In the genomic region with DNA sequence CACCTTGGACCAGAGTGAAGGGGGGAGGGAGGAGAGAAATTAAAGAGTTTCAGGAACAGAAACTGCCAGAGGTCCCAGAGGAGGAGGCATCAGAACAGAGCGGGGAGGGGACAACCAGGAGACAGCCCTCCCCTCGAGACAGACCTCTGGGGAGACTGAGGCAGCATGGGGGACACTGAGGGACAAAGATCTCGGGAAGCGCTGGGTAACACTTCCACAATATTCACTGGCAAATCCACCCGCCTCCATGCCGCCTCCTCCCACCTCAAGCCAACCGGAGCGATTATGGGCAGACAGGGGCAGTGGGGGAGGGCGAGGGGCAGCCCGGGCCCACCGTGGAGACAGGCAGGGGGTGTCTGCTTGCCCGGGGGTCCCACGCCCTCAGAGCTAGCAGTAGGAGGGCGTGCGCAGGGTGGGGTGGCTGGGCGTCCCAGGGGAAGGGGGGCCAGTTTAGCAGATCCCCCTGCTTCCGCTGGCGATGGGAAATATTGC, we compare ENCODE assay signal across 8 cellular contexts. TPM values are rescaled to one million over a fixed set of nuclear protein-coding genes. Genes with fewer than 3 reads are reported as not detected.
DNase-seq lines count a peak whose midpoint lies in the region; ATAC-seq and TF ChIP-seq lines count a peak whose summit lies in the region.

No MANE protein-coding gene starts in this region.

- H3K4me2 ChIP-seq in DND-41 (ENCODE audit: insufficient read depth, low read length) = peak overlapping the region; percentile 85

- H4K20me1 ChIP-seq in DND-41 (ENCODE audit: insufficient read depth, low read length) = peaks cover 34% of the 10 kb centered on the region; the same call in 1 of the 2 replicates

- H3K36me3 ChIP-seq in DND-41 (ENCODE audit: insufficient read depth, low read length) = peaks cover 1% of the 10 kb centered on the region; the same call in 1 of the 2 replicates
- no peaks in the 10 kb centered on the region for H3K36me3 ChIP-seq in ovary

- 1 to 6% (median 4%) methylated on average over 16 to 18 of the region's 18 CpGs for WGBS in ovary, 3 donors

- H3K4me1 ChIP-seq in DND-41 (ENCODE audit: insufficient read depth, low read length) = peaks cover 55% of the 10 kb centered on the region
- peaks cover 19% of the 10 kb centered on the region for H3K4me1 ChIP-seq in ovary (ENCODE audit: insufficient read depth)

- intact Hi-C loops in ovary (cut with DNase I) = no loop called here

- H3K27ac Mint-ChIP-seq in endothelial cell (ENCODE audit: unreplicated experiment) = no peak overlapping the region

- H3K9me3 Mint-ChIP-seq in endothelial cell (ENCODE audit: unreplicated experiment) = no peaks in the 10 kb centered on the region

- H3K4me3 ChIP-seq in DND-41 (ENCODE audit: low read depth in 1 of 2, low read length in 2 of 2) (peak overlapping the region; percentile 93 to 97; a peak in 3 of 4 replicates), ovary (peak overlapping the region; percentile 68)

- peak overlapping the region; percentile 96 for H3K9ac ChIP-seq in DND-41 (ENCODE audit: low read depth, low read length)

- TF ChIP-seq EP300 in ovary (IDR thresholded peaks at IDR 0.05) = no peak

- no peaks in the 10 kb centered on the region for H3K9me3 ChIP-seq in DND-41 (ENCODE audit: insufficient read depth, low read length, severe bottlenecking)
- no peaks in the 10 kb centered on the region for H3K9me3 ChIP-seq in ovary

- peaks cover 19% of the 10 kb centered on the region for H3K27me3 Mint-ChIP-seq in endothelial cell (ENCODE audit: unreplicated experiment)

- TF ChIP-seq POLR2A in ovary (IDR thresholded peaks at IDR 0.05) = no peak

- peaks cover 25% of the 10 kb centered on the region for H3K36me3 Mint-ChIP-seq in endothelial cell (ENCODE audit: low read depth, unreplicated experiment)

- no peak for DNase-seq in DND-41
- peak; percentile 13 for DNase-seq in NOMO-1 treated with DMSO at 0.1 percent for 48 hours (lab: John Stamatoyannopoulos, UW; ENCODE audit: unreplicated experiment)
- peak; percentile 41 for DNase-seq in endothelial cell (ENCODE audit: low spot score)
- DNase-seq in ovary = peak in 2 of 5 donors; percentile 42 to 65
- DNase-seq in NCI-H1105 (lab: John Stamatoyannopoulos, UW) = no peak
- no peak for DNase-seq in HK-2 (ENCODE audit: unreplicated experiment)
- DNase-seq in COR-L47 (lab: John Stamatoyannopoulos, UW) = no peak

- peak overlapping the region; percentile 59 for H3K27ac ChIP-seq in DND-41 (ENCODE audit: low read length)
- H3K27ac ChIP-seq in ovary = no peak overlapping the region

- peak overlapping the region; percentile 87 for H3K4me3 Mint-ChIP-seq in endothelial cell (ENCODE audit: unreplicated experiment)

- TF ChIP-seq CTCF in DND-41 (IDR thresholded peaks at IDR 0.05; ENCODE audit: borderline replicate concordance, extremely low read depth, low read length, poor library complexity, severe bottlenecking) (no peak), endothelial cell (IDR thresholded peaks at IDR 0.05; ENCODE audit: unreplicated experiment) (no peak), ovary (IDR thresholded peaks at IDR 0.05) (no peak)

- peak overlapping the region; percentile 92; the same call in 1 of the 2 replicates for H2AFZ ChIP-seq in DND-41 (ENCODE audit: low read depth, low read length)

- peaks cover 60% of the 10 kb centered on the region for H3K79me2 ChIP-seq in DND-41 (ENCODE audit: insufficient read depth, low read length)

- H3K4me1 Mint-ChIP-seq in endothelial cell (ENCODE audit: unreplicated experiment) = peaks cover 49% of the 10 kb centered on the region

- H3K27me3 ChIP-seq in DND-41 (ENCODE audit: insufficient read depth, low read length, poor library complexity) (no peaks in the 10 kb centered on the region), ovary (no peaks in the 10 kb centered on the region)

- ATAC-seq in DND-41 (ENCODE audit: insufficient read depth, low read depth) (peak; percentile 28), GM19351 (IDR thresholded peaks at IDR 0.05; ENCODE audit: unreplicated experiment) (no peak)

RNA-seq across cellular contexts. Expression of gene PCGF2, which starts 1.2 kb away (rescaled TPM):
- total RNA-seq in endothelial cell (ENCODE audit: unreplicated experiment) = 79.4 TPM
- total RNA-seq in ovary = 10 to 100 TPM in 6 of 7 donors, 1 to 10 TPM in 1; 7.4 to 92.7 (median 63.4) TPM
- 10 to 100 TPM; 21.5 to 27.2 TPM for polyA plus RNA-seq in ovary

RNA-seq across cellular contexts. Expression of gene PSMB3, which starts 5.6 kb away (rescaled TPM):
- total RNA-seq in endothelial cell (ENCODE audit: unreplicated experiment) = 175 TPM
- total RNA-seq in ovary = 100 to 1,000 TPM in 3 of 7 donors, 10 to 100 TPM in 4; 77.0 to 145 (median 82.0) TPM
- 100 to 1,000 TPM; 106 to 138 TPM for polyA plus RNA-seq in ovary

RNA-seq across cellular contexts. Expression of gene CISD3, which starts 16.8 kb away (rescaled TPM):
- total RNA-seq in endothelial cell (ENCODE audit: unreplicated experiment) = 17.0 TPM
- total RNA-seq in ovary = 10 to 100 TPM in 5 of 7 donors, 1 to 10 TPM in 2; 6.2 to 31.1 (median 24.4) TPM
- polyA plus RNA-seq in ovary = 10 to 100 TPM in 1 of 2 donors, 1 to 10 TPM in 1; 6.6 to 18.4 TPM

RNA-seq across cellular contexts. Expression of gene MLLT6, which starts 41.9 kb away (rescaled TPM):
- total RNA-seq in endothelial cell (ENCODE audit: unreplicated experiment) (33.8 TPM), ovary (100 to 1,000 TPM in 5 of 7 donors, 10 to 100 TPM in 2; 73.2 to 278 (median 183) TPM)
- 10 to 100 TPM; 52.3 to 99.4 TPM for polyA plus RNA-seq in ovary

RNA-seq across cellular contexts. Expression of gene PIP4K2B, which starts 52.4 kb away (rescaled TPM):
- total RNA-seq in endothelial cell (ENCODE audit: unreplicated experiment) = 91.7 TPM
- total RNA-seq in ovary = 10 to 100 TPM; 32.1 to 74.9 (median 66.5) TPM
- 10 to 100 TPM; 41.4 to 95.3 TPM for polyA plus RNA-seq in ovary

Comparison
In these comparisons a context has a peak if more than half of its experiments do, and no peak if none do; other contexts are left out.
1. DNase-seq: peak in NOMO-1 treated with DMSO at 0.1 percent for 48 hours (single experiment) and endothelial cell (single experiment); none in DND-41 (single experiment), NCI-H1105 (single experiment), HK-2 (single experiment) and COR-L47 (single experiment).